ENCODE assay signal across 25 cellular contexts in genomic region chr3:33612641-33613040, GRCh38.
"Had no signal": no experiment of that assay in that cellular context is flagged by ENCODE, and none has a peak within 500 bp of the region (broad histone marks: within the 10 kb centered on the region; RNA-seq: fewer than 3 reads in every experiment).

No MANE protein-coding gene starts in this region.

- H3K4me3 ChIP-seq: ascending aorta, body of pancreas had no signal

- ATAC-seq: body of pancreas, Panc1, Right ventricle myocardium inferior had no signal

- H3K4me1 Mint-ChIP-seq: activated CD4-positive, alpha-beta T cell treated with anti-CD3 and anti-CD28 coated beads, Interleukin-2, amount 10 ng/mL, durations not matched to agents 7 days and 5 days; activated naive CD4-positive, alpha-beta T cell treated with anti-CD3 and anti-CD28 coated beads, Interleukin-2, amount 50 U/mL, for 24 hours had no signal

- DNase-seq: activated CD4-positive, alpha-beta memory T cell treated with anti-CD3 and anti-CD28 coated beads for 36 hours; activated CD4-positive, alpha-beta T cell treated with anti-CD3 and anti-CD28 coated beads, Interleukin-2, amount 10 ng/mL, durations not matched to agents 7 days and 5 days; activated CD4-positive, CD25-positive, alpha-beta regulatory T cell; activated CD8-positive, alpha-beta memory T cell treated with anti-CD3 and anti-CD28 coated beads, Interleukin-2, amount 50 U/mL, for 48 hours; activated T-cell treated with anti-CD3 and anti-CD28 coated beads, Interleukin-2, amount 50 U/mL, for 1 hour; amniotic stem cell; body of pancreas; Karpas-422; MM.1S; NCI-H1105; NCI-H1436; NCI-H1694 treated with DMSO at 0.1 percent for 48 hours; NCI-H2029 treated with DMSO at 0.1 percent for 48 hours; NCI-H345; NCI-H510A; NCI-H526 treated with DMSO at 0.1 percent for 48 hours; NCI-H82; RPMI8226; SK-N-SH; T-helper 1 cell had no signal

- H3K27ac ChIP-seq: ascending aorta, body of pancreas, VCaP had no signal

- H3K27me3 Mint-ChIP-seq: activated CD4-positive, alpha-beta memory T cell treated with anti-CD3 and anti-CD28 coated beads for 36 hours; activated CD4-positive, alpha-beta T cell treated with anti-CD3 and anti-CD28 coated beads, Interleukin-2, amount 10 ng/mL, durations not matched to agents 7 days and 5 days; activated naive CD4-positive, alpha-beta T cell treated with anti-CD3 and anti-CD28 coated beads, Interleukin-2, amount 50 U/mL, for 24 hours had no signal

- H3K27ac Mint-ChIP-seq: activated CD4-positive, alpha-beta memory T cell treated with anti-CD3 and anti-CD28 coated beads for 36 hours; activated CD4-positive, alpha-beta T cell treated with anti-CD3 and anti-CD28 coated beads, Interleukin-2, amount 10 ng/mL, durations not matched to agents 7 days and 5 days; activated naive CD4-positive, alpha-beta T cell treated with anti-CD3 and anti-CD28 coated beads, Interleukin-2, amount 50 U/mL, for 24 hours had no signal

- H3K27me3 ChIP-seq: ascending aorta, body of pancreas had no signal

- H3K4me1 ChIP-seq: ascending aorta, body of pancreas had no signal

- H3K4me3 Mint-ChIP-seq: activated CD4-positive, alpha-beta memory T cell treated with anti-CD3 and anti-CD28 coated beads for 36 hours; activated CD4-positive, alpha-beta T cell treated with anti-CD3 and anti-CD28 coated beads, Interleukin-2, amount 10 ng/mL, durations not matched to agents 7 days and 5 days; activated naive CD4-positive, alpha-beta T cell treated with anti-CD3 and anti-CD28 coated beads, Interleukin-2, amount 50 U/mL, for 24 hours had no signal

- H3K9ac ChIP-seq: SK-N-SH had no signal

- H3K9me3 Mint-ChIP-seq: activated CD4-positive, alpha-beta memory T cell treated with anti-CD3 and anti-CD28 coated beads for 36 hours; activated CD4-positive, alpha-beta T cell treated with anti-CD3 and anti-CD28 coated beads, Interleukin-2, amount 10 ng/mL, durations not matched to agents 7 days and 5 days; activated naive CD4-positive, alpha-beta T cell treated with anti-CD3 and anti-CD28 coated beads, Interleukin-2, amount 50 U/mL, for 24 hours had no signal

- H3K4me2 ChIP-seq: SK-N-SH had no signal

- H3K9me3 ChIP-seq: ascending aorta, body of pancreas, SK-N-SH had no signal
